Comparison of ENCODE assay signal across 26 cellular contexts in the genomic region with DNA sequence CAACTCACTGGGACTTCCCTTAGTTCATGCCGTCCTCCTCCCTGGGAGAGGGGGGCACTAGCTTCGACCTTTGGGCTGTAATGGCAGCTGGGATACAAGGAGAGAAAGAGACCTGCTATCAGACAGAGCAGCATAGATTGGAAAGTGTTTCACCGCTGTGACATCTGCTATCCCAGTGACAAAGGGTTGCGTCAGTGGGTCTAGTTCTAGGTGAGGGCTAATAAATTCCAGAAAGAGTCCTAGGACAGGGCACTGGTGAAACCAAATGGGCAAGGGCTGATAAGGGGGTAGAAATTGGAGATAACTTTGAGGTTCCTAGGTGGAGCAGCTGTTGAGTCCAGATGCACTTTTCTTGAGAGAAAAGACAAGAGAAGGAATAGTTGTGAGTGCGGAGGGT.
"Had no signal": no experiment of that assay in that cellular context is flagged by ENCODE, and none has a peak within 500 bp of the region (broad histone marks: within the 10 kb centered on the region; RNA-seq: fewer than 3 reads in every experiment).

No MANE protein-coding gene starts in this region.

- H3K27ac ChIP-seq: adrenal gland, WERI-Rb-1 had no signal

- H3K4me2 ChIP-seq: SK-N-SH had no signal

- H3K4me3 Mint-ChIP-seq: activated CD4-positive, alpha-beta memory T cell treated with anti-CD3 and anti-CD28 coated beads, Interleukin-2, amount 10 ng/mL, durations not matched to agents 7 days and 5 days; activated CD4-positive, alpha-beta T cell treated with anti-CD3 and anti-CD28 coated beads for 36 hours; activated naive CD4-positive, alpha-beta T cell treated with anti-CD3 and anti-CD28 coated beads for 36 hours; activated naive CD8-positive, alpha-beta T cell treated with anti-CD3 and anti-CD28 coated beads, Interleukin-2, amount 10 ng/mL, durations not matched to agents 7 days and 5 days; activated T-helper 17 cell treated with anti-CD3 and anti-CD28 coated beads, Interleukin-2, amount 50 U/mL, for 72 hours; T-helper 2 cell treated with Interferon-gamma antibody and Interleukin-4, amounts not matched to agents 5 μg/mL and 100 μg/mL, for 36 hours had no signal

- H3K27me3 Mint-ChIP-seq: activated CD4-positive, alpha-beta memory T cell treated with anti-CD3 and anti-CD28 coated beads, Interleukin-2, amount 10 ng/mL, durations not matched to agents 7 days and 5 days; activated CD4-positive, alpha-beta T cell treated with anti-CD3 and anti-CD28 coated beads for 36 hours; activated naive CD8-positive, alpha-beta T cell treated with anti-CD3 and anti-CD28 coated beads, Interleukin-2, amount 10 ng/mL, durations not matched to agents 7 days and 5 days; activated T-helper 17 cell treated with anti-CD3 and anti-CD28 coated beads, Interleukin-2, amount 50 U/mL, for 72 hours had no signal

- H3K4me1 ChIP-seq: adrenal gland had no signal

- H3K4me3 ChIP-seq: adrenal gland had no signal

- ATAC-seq: activated CD4-positive, alpha-beta T cell treated with anti-CD3 and anti-CD28 coated beads for 36 hours; activated T-helper 17 cell treated with anti-CD3 and anti-CD28 coated beads, Interleukin-2, amount 50 U/mL, for 72 hours; Panc1; Right ventricle myocardium inferior had no signal

- DNase-seq: activated CD4-positive, alpha-beta memory T cell treated with anti-CD3 and anti-CD28 coated beads, Interleukin-2, amount 10 ng/mL, durations not matched to agents 7 days and 5 days; activated CD4-positive, alpha-beta T cell treated with anti-CD3 and anti-CD28 coated beads for 36 hours; activated CD4-positive, alpha-beta T cell treated with anti-CD3 and anti-CD28 coated beads, Interleukin-2, amount 50 U/mL, for 1 hour; activated gamma-delta T cell; activated naive CD4-positive, alpha-beta T cell treated with anti-CD3 and anti-CD28 coated beads for 36 hours; activated naive CD8-positive, alpha-beta T cell treated with anti-CD3 and anti-CD28 coated beads, Interleukin-2, amount 10 ng/mL, durations not matched to agents 7 days and 5 days; activated T-cell treated with anti-CD3 and anti-CD28 coated beads for 4 hours; activated T-cell treated with anti-CD3 and anti-CD28 coated beads, Interleukin-2, amount 50 U/mL, for 48 hours; adrenal gland; anterior cingulate cortex; MM.1S; NCI-H1048; NCI-H146; NCI-H1930; NCI-H2171 treated with DMSO at 0.1 percent for 48 hours; NCI-H226; NCI-H526 treated with DMSO at 0.1 percent for 48 hours; OCI-M1; RPMI8226; T-helper 1 cell; WERI-Rb-1 had no signal

- H3K27ac Mint-ChIP-seq: activated CD4-positive, alpha-beta memory T cell treated with anti-CD3 and anti-CD28 coated beads, Interleukin-2, amount 10 ng/mL, durations not matched to agents 7 days and 5 days; activated naive CD4-positive, alpha-beta T cell treated with anti-CD3 and anti-CD28 coated beads for 36 hours; activated naive CD8-positive, alpha-beta T cell treated with anti-CD3 and anti-CD28 coated beads, Interleukin-2, amount 10 ng/mL, durations not matched to agents 7 days and 5 days; activated T-helper 17 cell treated with anti-CD3 and anti-CD28 coated beads, Interleukin-2, amount 50 U/mL, for 72 hours; T-helper 2 cell treated with Interferon-gamma antibody and Interleukin-4, amounts not matched to agents 5 μg/mL and 100 μg/mL, for 36 hours had no signal

- H3K9me3 ChIP-seq: adrenal gland, SK-N-SH had no signal

- H3K9me3 Mint-ChIP-seq: activated CD4-positive, alpha-beta memory T cell treated with anti-CD3 and anti-CD28 coated beads, Interleukin-2, amount 10 ng/mL, durations not matched to agents 7 days and 5 days; activated naive CD4-positive, alpha-beta T cell treated with anti-CD3 and anti-CD28 coated beads for 36 hours; activated T-helper 17 cell treated with anti-CD3 and anti-CD28 coated beads, Interleukin-2, amount 50 U/mL, for 72 hours; T-helper 2 cell treated with Interferon-gamma antibody and Interleukin-4, amounts not matched to agents 5 μg/mL and 100 μg/mL, for 36 hours had no signal

- H3K36me3 ChIP-seq: adrenal gland, WERI-Rb-1 had no signal

- H3K9ac ChIP-seq: SK-N-SH had no signal

- H3K27me3 ChIP-seq: adrenal gland had no signal
